3 cellular contexts compared by ENCODE assay signal in the genomic region with DNA sequence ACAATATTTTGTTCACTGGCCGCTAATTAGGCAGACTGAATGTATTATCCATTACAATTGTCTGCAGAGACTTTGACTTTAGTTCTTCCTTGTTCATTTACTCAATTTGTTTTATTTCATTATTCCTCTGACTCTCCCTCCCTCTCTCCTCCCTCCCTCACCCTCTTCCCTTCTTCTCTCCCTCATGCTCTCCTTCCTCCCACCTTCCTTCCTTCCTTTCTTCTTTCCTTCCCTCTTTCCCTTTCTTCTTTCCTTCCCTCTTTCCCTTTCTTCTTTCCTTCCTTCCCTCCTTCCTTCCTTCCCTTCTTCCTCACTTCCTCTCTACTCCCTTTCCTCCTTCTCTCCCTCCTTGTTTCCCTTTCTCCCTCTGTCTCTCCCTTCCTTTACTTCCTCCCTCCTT.
TF ChIP-seq lines count a peak whose summit lies in the region.

No MANE protein-coding gene starts in this region.

TF ChIP-seq in HEK293, 187 proteins besides CTCF, POLR2A, EP300 and RAD21:
- TF ChIP-seq ZFP41 (tag by site-specific recombination; IDR thresholded peaks at IDR 0.05; ENCODE audit: borderline replicate concordance) (no peak), ZNF366 (tag by site-specific recombination; conservative IDR thresholded peaks at IDR 0.05) (peak; percentile 59), PRDM1 (tag by site-specific recombination; IDR thresholded peaks at IDR 0.05) (peak; percentile 42; the same call in 1 of the 2 replicates)

TF ChIP-seq in WTC11, 78 proteins besides CTCF, POLR2A, EP300 and RAD21:
- TF ChIP-seq, protein P1, sequence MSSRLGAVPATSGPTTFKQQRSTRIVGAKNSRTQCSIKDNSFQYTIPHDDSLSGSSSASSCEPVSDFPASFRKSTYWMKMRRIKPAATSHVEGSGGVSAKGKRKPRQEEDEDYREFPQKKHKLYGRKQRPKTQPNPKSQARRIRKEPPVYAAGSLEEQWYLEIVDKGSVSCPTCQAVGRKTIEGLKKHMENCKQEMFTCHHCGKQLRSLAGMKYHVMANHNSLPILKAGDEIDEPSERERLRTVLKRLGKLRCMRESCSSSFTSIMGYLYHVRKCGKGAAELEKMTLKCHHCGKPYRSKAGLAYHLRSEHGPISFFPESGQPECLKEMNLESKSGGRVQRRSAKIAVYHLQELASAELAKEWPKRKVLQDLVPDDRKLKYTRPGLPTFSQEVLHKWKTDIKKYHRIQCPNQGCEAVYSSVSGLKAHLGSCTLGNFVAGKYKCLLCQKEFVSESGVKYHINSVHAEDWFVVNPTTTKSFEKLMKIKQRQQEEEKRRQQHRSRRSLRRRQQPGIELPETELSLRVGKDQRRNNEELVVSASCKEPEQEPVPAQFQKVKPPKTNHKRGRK (CRISPR knock-in tag; IDR thresholded peaks at IDR 0.05; ENCODE audit: borderline replicate concordance), result 0 out of 2 replicates have a peak, but pooled peaks have one; percentile 59
- no peak for TF ChIP-seq ETV6 (CRISPR knock-in tag; IDR thresholded peaks at IDR 0.05)

TF ChIP-seq in H1, 55 proteins besides CTCF, POLR2A, EP300 and RAD21:
- TF ChIP-seq SUZ12 (IDR thresholded peaks at IDR 0.05; ENCODE audit: low read length) (no peak), MAFK (IDR thresholded peaks at IDR 0.05; ENCODE audit: low read depth, low read length) (no peak), SP4 (IDR thresholded peaks at IDR 0.05; ENCODE audit: low read length) (no peak), JUN (IDR thresholded peaks at IDR 0.05; ENCODE audit: low read depth, low read length) (no peak), CTBP2 (IDR thresholded peaks at IDR 0.05; ENCODE audit: borderline replicate concordance, insufficient read depth, insufficient read length, low read length) (no peak), CHD1 (IDR thresholded peaks at IDR 0.05; ENCODE audit: low read depth, low read length) (no peak), CREB1 (IDR thresholded peaks at IDR 0.05) (no peak)
TF ChIP-seq in H1: peak in this region for 0.
